Comparison of ENCODE assay signal across 1 cellular context in the genomic region with DNA sequence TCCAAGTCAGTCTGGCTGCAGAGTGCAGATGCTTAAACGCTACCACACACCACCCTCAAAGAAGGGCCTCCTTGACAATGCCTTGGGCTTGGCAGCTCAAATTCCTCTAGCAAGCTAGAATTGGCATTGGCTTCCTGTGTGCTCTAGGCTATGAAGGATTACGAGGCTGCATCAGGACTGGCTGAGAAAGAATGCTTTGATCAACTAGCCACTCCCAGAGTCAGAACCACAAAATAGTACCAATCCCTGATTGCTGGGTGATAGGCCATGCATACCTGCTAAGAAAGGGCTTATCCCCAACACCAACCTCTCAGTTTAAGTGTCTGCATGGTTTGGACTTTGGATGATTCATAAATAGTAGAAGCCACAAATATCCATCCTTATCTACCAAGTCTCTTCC.
TF ChIP-seq lines count a peak whose summit lies in the region.

No MANE protein-coding gene starts in this region.

TF ChIP-seq in GM23338, 12 proteins besides CTCF, POLR2A, EP300 and RAD21:
- TF ChIP-seq ZNF462 (CRISPR knock-in tag; IDR thresholded peaks at IDR 0.05) (no peak), ZNF114 (CRISPR knock-in tag; IDR thresholded peaks at IDR 0.05) (no peak), CREB1 (CRISPR knock-in tag; IDR thresholded peaks at IDR 0.05; ENCODE audit: low read depth) (no peak), REST (IDR thresholded peaks at IDR 0.05; ENCODE audit: unreplicated experiment) (no peak), JUNB (IDR thresholded peaks at IDR 0.05; ENCODE audit: unreplicated experiment) (no peak), EZH2phosphoT487 (IDR thresholded peaks at IDR 0.05; ENCODE audit: unreplicated experiment) (no peak), STAT1 (IDR thresholded peaks at IDR 0.05; ENCODE audit: unreplicated experiment) (no peak), EZH2 (IDR thresholded peaks at IDR 0.05; ENCODE audit: low read depth, unreplicated experiment) (no peak), ZNF331 (CRISPR knock-in tag; IDR thresholded peaks at IDR 0.05; ENCODE audit: low read depth) (no peak), NANOG (IDR thresholded peaks at IDR 0.05; ENCODE audit: borderline replicate concordance) (no peak), POLR2AphosphoS5 (IDR thresholded peaks at IDR 0.05; ENCODE audit: low read depth) (no peak)
- TF ChIP-seq, protein P1, sequence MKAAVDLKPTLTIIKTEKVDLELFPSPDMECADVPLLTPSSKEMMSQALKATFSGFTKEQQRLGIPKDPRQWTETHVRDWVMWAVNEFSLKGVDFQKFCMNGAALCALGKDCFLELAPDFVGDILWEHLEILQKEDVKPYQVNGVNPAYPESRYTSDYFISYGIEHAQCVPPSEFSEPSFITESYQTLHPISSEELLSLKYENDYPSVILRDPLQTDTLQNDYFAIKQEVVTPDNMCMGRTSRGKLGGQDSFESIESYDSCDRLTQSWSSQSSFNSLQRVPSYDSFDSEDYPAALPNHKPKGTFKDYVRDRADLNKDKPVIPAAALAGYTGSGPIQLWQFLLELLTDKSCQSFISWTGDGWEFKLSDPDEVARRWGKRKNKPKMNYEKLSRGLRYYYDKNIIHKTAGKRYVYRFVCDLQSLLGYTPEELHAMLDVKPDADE (IDR thresholded peaks at IDR 0.05), result no peak
